In genomic region chr11:27830206-27830605, GRCh38 we compare ENCODE assay signal across 1 cellular context.
TF ChIP-seq lines count a peak whose summit lies in the region.

No MANE protein-coding gene starts in this region.

TF ChIP-seq in GM23338, 12 proteins besides CTCF, POLR2A, EP300 and RAD21 (continued from another document):
- TF ChIP-seq, protein P1, sequence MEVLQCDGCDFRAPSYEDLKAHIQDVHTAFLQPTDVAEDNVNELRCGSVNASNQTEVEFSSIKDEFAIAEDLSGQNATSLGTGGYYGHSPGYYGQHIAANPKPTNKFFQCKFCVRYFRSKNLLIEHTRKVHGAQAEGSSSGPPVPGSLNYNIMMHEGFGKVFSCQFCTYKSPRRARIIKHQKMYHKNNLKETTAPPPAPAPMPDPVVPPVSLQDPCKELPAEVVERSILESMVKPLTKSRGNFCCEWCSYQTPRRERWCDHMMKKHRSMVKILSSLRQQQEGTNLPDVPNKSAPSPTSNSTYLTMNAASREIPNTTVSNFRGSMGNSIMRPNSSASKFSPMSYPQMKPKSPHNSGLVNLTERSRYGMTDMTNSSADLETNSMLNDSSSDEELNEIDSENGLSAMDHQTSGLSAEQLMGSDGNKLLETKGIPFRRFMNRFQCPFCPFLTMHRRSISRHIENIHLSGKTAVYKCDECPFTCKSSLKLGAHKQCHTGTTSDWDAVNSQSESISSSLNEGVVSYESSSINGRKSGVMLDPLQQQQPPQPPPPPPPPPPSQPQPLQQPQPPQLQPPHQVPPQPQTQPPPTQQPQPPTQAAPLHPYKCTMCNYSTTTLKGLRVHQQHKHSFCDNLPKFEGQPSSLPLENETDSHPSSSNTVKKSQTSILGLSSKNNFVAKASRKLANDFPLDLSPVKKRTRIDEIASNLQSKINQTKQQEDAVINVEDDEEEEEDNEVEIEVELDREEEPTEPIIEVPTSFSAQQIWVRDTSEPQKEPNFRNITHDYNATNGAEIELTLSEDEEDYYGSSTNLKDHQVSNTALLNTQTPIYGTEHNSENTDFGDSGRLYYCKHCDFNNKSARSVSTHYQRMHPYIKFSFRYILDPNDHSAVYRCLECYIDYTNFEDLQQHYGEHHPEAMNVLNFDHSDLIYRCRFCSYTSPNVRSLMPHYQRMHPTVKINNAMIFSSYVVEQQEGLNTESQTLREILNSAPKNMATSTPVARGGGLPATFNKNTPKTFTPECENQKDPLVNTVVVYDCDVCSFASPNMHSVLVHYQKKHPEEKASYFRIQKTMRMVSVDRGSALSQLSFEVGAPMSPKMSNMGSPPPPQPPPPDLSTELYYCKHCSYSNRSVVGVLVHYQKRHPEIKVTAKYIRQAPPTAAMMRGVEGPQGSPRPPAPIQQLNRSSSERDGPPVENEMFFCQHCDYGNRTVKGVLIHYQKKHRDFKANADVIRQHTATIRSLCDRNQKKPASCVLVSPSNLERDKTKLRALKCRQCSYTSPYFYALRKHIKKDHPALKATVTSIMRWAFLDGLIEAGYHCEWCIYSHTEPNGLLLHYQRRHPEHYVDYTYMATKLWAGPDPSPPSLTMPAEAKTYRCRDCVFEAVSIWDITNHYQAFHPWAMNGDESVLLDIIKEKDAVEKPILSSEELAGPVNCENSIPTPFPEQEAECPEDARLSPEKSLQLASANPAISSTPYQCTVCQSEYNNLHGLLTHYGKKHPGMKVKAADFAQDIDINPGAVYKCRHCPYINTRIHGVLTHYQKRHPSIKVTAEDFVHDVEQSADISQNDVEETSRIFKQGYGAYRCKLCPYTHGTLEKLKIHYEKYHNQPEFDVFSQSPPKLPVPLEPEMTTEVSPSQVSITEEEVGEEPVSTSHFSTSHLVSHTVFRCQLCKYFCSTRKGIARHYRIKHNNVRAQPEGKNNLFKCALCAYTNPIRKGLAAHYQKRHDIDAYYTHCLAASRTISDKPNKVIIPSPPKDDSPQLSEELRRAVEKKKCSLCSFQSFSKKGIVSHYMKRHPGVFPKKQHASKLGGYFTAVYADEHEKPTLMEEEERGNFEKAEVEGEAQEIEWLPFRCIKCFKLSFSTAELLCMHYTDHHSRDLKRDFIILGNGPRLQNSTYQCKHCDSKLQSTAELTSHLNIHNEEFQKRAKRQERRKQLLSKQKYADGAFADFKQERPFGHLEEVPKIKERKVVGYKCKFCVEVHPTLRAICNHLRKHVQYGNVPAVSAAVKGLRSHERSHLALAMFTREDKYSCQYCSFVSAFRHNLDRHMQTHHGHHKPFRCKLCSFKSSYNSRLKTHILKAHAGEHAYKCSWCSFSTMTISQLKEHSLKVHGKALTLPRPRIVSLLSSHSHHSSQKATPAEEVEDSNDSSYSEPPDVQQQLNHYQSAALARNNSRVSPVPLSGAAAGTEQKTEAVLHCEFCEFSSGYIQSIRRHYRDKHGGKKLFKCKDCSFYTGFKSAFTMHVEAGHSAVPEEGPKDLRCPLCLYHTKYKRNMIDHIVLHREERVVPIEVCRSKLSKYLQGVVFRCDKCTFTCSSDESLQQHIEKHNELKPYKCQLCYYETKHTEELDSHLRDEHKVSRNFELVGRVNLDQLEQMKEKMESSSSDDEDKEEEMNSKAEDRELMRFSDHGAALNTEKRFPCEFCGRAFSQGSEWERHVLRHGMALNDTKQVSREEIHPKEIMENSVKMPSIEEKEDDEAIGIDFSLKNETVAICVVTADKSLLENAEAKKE (CRISPR knock-in tag; IDR thresholded peaks at IDR 0.05), result no peak
- no peak for TF ChIP-seq POLR2AphosphoS5 (IDR thresholded peaks at IDR 0.05; ENCODE audit: low read depth)
TF ChIP-seq in GM23338: peak in this region for 0.
